ENCODE assay signal across 8 cellular contexts in the genomic region with DNA sequence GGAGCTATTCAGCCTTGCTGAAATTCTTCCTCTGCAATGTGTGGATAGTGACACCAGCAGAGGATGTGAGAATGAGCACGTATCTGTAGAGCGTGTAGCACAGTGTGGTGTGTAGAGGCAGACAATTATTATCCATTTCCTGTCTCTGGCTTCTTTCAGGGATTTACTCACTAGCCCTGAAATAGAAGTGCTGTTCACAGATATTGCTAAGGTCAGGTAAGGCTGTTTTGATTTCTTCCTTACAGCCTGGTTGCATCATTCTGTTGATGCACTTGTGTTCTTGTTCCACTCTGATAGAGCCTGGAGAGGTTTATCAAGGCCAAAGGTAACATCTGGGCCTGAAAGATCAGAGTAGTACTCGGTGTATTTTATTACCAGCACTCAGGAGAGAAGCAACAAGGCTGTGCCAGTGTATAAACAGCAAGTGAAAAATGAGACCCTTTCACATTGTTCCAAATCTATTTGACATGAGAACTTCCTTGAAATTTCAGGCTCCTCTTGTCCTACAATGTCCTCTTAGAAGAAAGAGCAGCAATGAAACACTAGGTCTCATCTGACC. TPM values are rescaled to one million over a fixed set of nuclear protein-coding genes. Genes with fewer than 3 reads are reported as not detected.
DNase-seq lines count a peak whose midpoint lies in the region; ATAC-seq and TF ChIP-seq lines count a peak whose summit lies in the region.

No MANE protein-coding gene starts in this region.

- no peaks in the 10 kb centered on the region for H3K9me2 ChIP-seq in Karpas-422 (replicated peaks; ENCODE audit: insufficient read depth, low read length)

- H3K27me3 ChIP-seq in DND-41 (ENCODE audit: insufficient read depth, low read length, poor library complexity), result no peaks in the 10 kb centered on the region
- no peaks in the 10 kb centered on the region for H3K27me3 ChIP-seq in RWPE2 (ENCODE audit: insufficient read depth, poor library complexity, severe bottlenecking)
- no peaks in the 10 kb centered on the region for H3K27me3 ChIP-seq in Karpas-422 (ENCODE audit: low read length)
- H3K27me3 ChIP-seq in stomach, result no peaks in the 10 kb centered on the region

- TF ChIP-seq POLR2A in stomach (IDR thresholded peaks at IDR 0.05), result no peak

- H3K4me1 ChIP-seq in DND-41 (ENCODE audit: insufficient read depth, low read length) (no peaks in the 10 kb centered on the region), RWPE2 (ENCODE audit: insufficient read depth, poor library complexity, severe bottlenecking) (peaks cover 15% of the 10 kb centered on the region), Karpas-422 (ENCODE audit: low read length) (no peaks in the 10 kb centered on the region), stomach (no peaks in the 10 kb centered on the region)

- H3K9ac ChIP-seq in DND-41 (ENCODE audit: low read depth, low read length) (no peak overlapping the region), Karpas-422 (ENCODE audit: low read length) (no peak overlapping the region)

- H4K20me1 ChIP-seq in DND-41 (ENCODE audit: insufficient read depth, low read length) (no peaks in the 10 kb centered on the region), Karpas-422 (ENCODE audit: insufficient read depth, low read depth, low read length) (no peaks in the 10 kb centered on the region)

- H2AFZ ChIP-seq in DND-41 (ENCODE audit: low read depth, low read length) (no peak overlapping the region), Karpas-422 (ENCODE audit: low read length) (no peak overlapping the region)

- no peak for TF ChIP-seq CTCF in DND-41 (IDR thresholded peaks at IDR 0.05; ENCODE audit: borderline replicate concordance, extremely low read depth, low read length, poor library complexity, severe bottlenecking)
- no peak for TF ChIP-seq CTCF in RWPE2 (IDR thresholded peaks at IDR 0.05; ENCODE audit: poor library complexity, severe bottlenecking)
- no peak for TF ChIP-seq CTCF in stomach (IDR thresholded peaks at IDR 0.05)

- H3K36me3 ChIP-seq in DND-41 (ENCODE audit: insufficient read depth, low read length) (no peaks in the 10 kb centered on the region), RWPE2 (ENCODE audit: low read depth) (no peaks in the 10 kb centered on the region), Karpas-422 (ENCODE audit: insufficient read depth, low read length) (no peaks in the 10 kb centered on the region), stomach (no peaks in the 10 kb centered on the region)

- H3K4me3 ChIP-seq in DND-41 (ENCODE audit: low read depth in 1 of 2, low read length in 2 of 2), result no peak overlapping the region
- no peak overlapping the region for H3K4me3 ChIP-seq in RWPE2 (ENCODE audit: severe bottlenecking)
- no peak overlapping the region for H3K4me3 ChIP-seq in Karpas-422 (ENCODE audit: low read length)
- no peak overlapping the region for H3K4me3 ChIP-seq in stomach

- intact Hi-C loops in stomach (cut with DNase I; ENCODE audit: low total_unique reads), result no loop called here

- ATAC-seq in DND-41 (ENCODE audit: insufficient read depth, low read depth), result peak; percentile 48
- peak; percentile 51 for ATAC-seq in HG03342 (IDR thresholded peaks at IDR 0.05; ENCODE audit: unreplicated experiment)
- peak; percentile 63 for ATAC-seq in RWPE2 (ENCODE audit: low read depth)

- H3K4me2 ChIP-seq in DND-41 (ENCODE audit: insufficient read depth, low read length) (no peak overlapping the region), Karpas-422 (ENCODE audit: low read depth, low read length, poor library complexity, severe bottlenecking) (no peak overlapping the region)

- DNase-seq in DND-41, result no peak
- DNase-seq in RWPE2 (ENCODE audit: low spot score), result no peak
- peak; percentile 19 for DNase-seq in left kidney (ENCODE audit: low read depth, low spot score)
- DNase-seq in Karpas-422, result no peak
- no peak for DNase-seq in stimulated activated CD4-positive, alpha-beta T cell treated with anti-CD3 and anti-CD28 coated beads, Interleukin-4, amount 100 ng/mL, for 24 hours
- no peak for DNase-seq in stomach
- no peak for DNase-seq in NCI-H1105 treated with DMSO at 0.1 percent for 48 hours (lab: John Stamatoyannopoulos, UW)

- no peaks in the 10 kb centered on the region for H3K79me2 ChIP-seq in DND-41 (ENCODE audit: insufficient read depth, low read length)
- H3K79me2 ChIP-seq in Karpas-422 (ENCODE audit: low read length), result no peaks in the 10 kb centered on the region

- H3K27ac ChIP-seq in DND-41 (ENCODE audit: low read length), result no peak overlapping the region
- H3K27ac ChIP-seq in RWPE2 (ENCODE audit: poor library complexity, severe bottlenecking), result no peak overlapping the region
- H3K27ac ChIP-seq in Karpas-422 (ENCODE audit: low read length), result no peak overlapping the region
- H3K27ac ChIP-seq in stomach, result no peak overlapping the region

- no peak for TF ChIP-seq EP300 in stomach (IDR thresholded peaks at IDR 0.05)

- H3K9me3 ChIP-seq in DND-41 (ENCODE audit: insufficient read depth, low read length, severe bottlenecking), result no peaks in the 10 kb centered on the region
- H3K9me3 ChIP-seq in RWPE2 (ENCODE audit: severe bottlenecking), result no peaks in the 10 kb centered on the region
- H3K9me3 ChIP-seq in Karpas-422 (ENCODE audit: low read length), result no peaks in the 10 kb centered on the region
- H3K9me3 ChIP-seq in stomach, result no peaks in the 10 kb centered on the region

- 65 to 81% (median 76%) methylated on average over 3 of the region's 3 CpGs for WGBS in stomach, 5 donors

RNA-seq across cellular contexts. Expression of gene ARG2, which starts 16.7 kb away (rescaled TPM):
- 6.0 and 17.7 TPM in 2 replicates for total RNA-seq in Karpas-422 (2014; rRNA removed; shearing (Covaris generic); ENCODE audit: low replicate concordance)
- total RNA-seq in stomach, result 1 to 10 TPM in 4 of 5 donors, not detected in 1; 1.2 to 9.4 (median 3.9) TPM
- 1 to 10 TPM; 2.6 to 4.9 (median 4.0) TPM for polyA plus RNA-seq in stomach

RNA-seq across cellular contexts. Expression of gene PIGH, which starts 36.4 kb away (rescaled TPM):
- 76.5 and 112 TPM in 2 replicates for total RNA-seq in Karpas-422 (2014; rRNA removed; shearing (Covaris generic); ENCODE audit: low replicate concordance)
- 100 to 1,000 TPM in 1 of 5 donors, 10 to 100 TPM in 3, 1 to 10 TPM in 1; 5.2 to 222 (median 31.6) TPM for total RNA-seq in stomach
- 10 to 100 TPM; 10.3 to 23.6 (median 18.5) TPM for polyA plus RNA-seq in stomach

RNA-seq across cellular contexts. Expression of gene VTI1B, which starts 38.0 kb away (rescaled TPM):
- total RNA-seq in Karpas-422 (2014; rRNA removed; shearing (Covaris generic); ENCODE audit: low replicate concordance), result 105 and 106 TPM in 2 replicates
- total RNA-seq in stomach, result 10 to 100 TPM; 43.0 to 84.3 (median 58.9) TPM
- polyA plus RNA-seq in stomach, result 100 to 1,000 TPM in 1 of 3 donors, 10 to 100 TPM in 2; 82.7 to 114 (median 95.1) TPM

RNA-seq across cellular contexts. Expression of gene RDH11, which starts 59.1 kb away (rescaled TPM):
- 126 and 147 TPM in 2 replicates for total RNA-seq in Karpas-422 (2014; rRNA removed; shearing (Covaris generic); ENCODE audit: low replicate concordance)
- total RNA-seq in stomach, result 10 to 100 TPM; 10.5 to 71.6 (median 28.3) TPM
- 10 to 100 TPM in 2 of 3 donors, 1 to 10 TPM in 1; 6.9 to 26.4 (median 23.2) TPM for polyA plus RNA-seq in stomach
